11 cellular contexts compared by ENCODE assay signal in genomic region chr1:53292690-53293089, GRCh38. TPM values are rescaled to one million over a fixed set of nuclear protein-coding genes. Genes with fewer than 3 reads are reported as not detected.
A peak's percentile ranks its signal among the peaks of the same experiment; 100 is the strongest.
DNase-seq lines count a peak whose midpoint lies in the region; ATAC-seq, FAIRE-seq and TF ChIP-seq lines count a peak whose summit lies in the region.
"Had no signal": no experiment of that assay in that cellular context is flagged by ENCODE, and none has a peak within 500 bp of the region (broad histone marks: within the 10 kb centered on the region; RNA-seq: fewer than 3 reads in every experiment).

No MANE protein-coding gene starts in this region.

- H2AFZ ChIP-seq in KMS-11 (ENCODE audit: low read depth), result no peak overlapping the region

- H3K27ac ChIP-seq in KMS-11 (peak overlapping the region; percentile 5; the same call in 1 of the 2 replicates), kidney (ENCODE audit: low read depth in 2 of 2, low read length in 2 of 2) (no peak overlapping the region), left lung (no peak overlapping the region)

- peaks cover 47% of the 10 kb centered on the region for H3K4me1 ChIP-seq in KMS-11 (ENCODE audit: low read depth, poor library complexity, severe bottlenecking)
- H3K4me1 ChIP-seq in kidney (ENCODE audit: control insufficient read depth in 1 of 2, insufficient read depth in 1 of 2, low read depth in 1 of 2, low read length in 2 of 2), result no peaks in the 10 kb centered on the region
- peaks cover 0 to 11% of the 10 kb centered on the region in 2 donors for H3K4me1 ChIP-seq in left lung

- H3K9me3 ChIP-seq in kidney (ENCODE audit: control insufficient read depth in 1 of 2, low read length in 2 of 2) (no peaks in the 10 kb centered on the region), left lung (no peaks in the 10 kb centered on the region)

- H3K27me3 Mint-ChIP-seq in effector memory CD8-positive, alpha-beta T cell, result no peaks in the 10 kb centered on the region

- intact Hi-C loops in kidney (cut with DNase I), result no loop called here
- intact Hi-C loops in left lung (cut with DNase I), result no loop called here

- H3K4me2 ChIP-seq in KMS-11, result no peak overlapping the region; the same call in 1 of the 2 replicates

- no peak for DNase-seq in effector memory CD8-positive, alpha-beta T cell
- DNase-seq in kidney (no peak), left lung (no peak), NCI-H2196 (lab: John Stamatoyannopoulos, UW; ENCODE audit: unreplicated experiment) (no peak), nucleus accumbens (lab: John Stamatoyannopoulos, UW) (no peak)
- DNase-seq: activated effector memory CD4-positive, alpha-beta T cell treated with anti-CD3 and anti-CD28 coated beads, Interleukin-2, amount 50 U/mL, for 16 hours; NCI-H226 had no signal

- H3K4me3 Mint-ChIP-seq in effector memory CD8-positive, alpha-beta T cell, result peak overlapping the region; percentile 52 to 60

- no peaks in the 10 kb centered on the region for H3K36me3 Mint-ChIP-seq in effector memory CD8-positive, alpha-beta T cell (ENCODE audit: insufficient read depth)

- H3K79me2 ChIP-seq in KMS-11 (ENCODE audit: insufficient read depth, low read depth), result peaks cover 58% of the 10 kb centered on the region

- TF ChIP-seq CTCF in KMS-11 (conservative IDR thresholded peaks at IDR 0.05; ENCODE audit: low read depth, low read length), result no peak
- no peak for TF ChIP-seq CTCF in kidney (IDR thresholded peaks at IDR 0.05; ENCODE audit: borderline replicate concordance, extremely low read depth, insufficient read depth)
- TF ChIP-seq CTCF in left lung (IDR thresholded peaks at IDR 0.05), result no peak

- FAIRE-seq in kidney (lab: Jason Lieb, UNC), result no peak
- FAIRE-seq: HTR-8/SVneo had no signal

- no peaks in the 10 kb centered on the region for H3K27me3 ChIP-seq in KMS-11 (ENCODE audit: insufficient read depth, low read depth)
- H3K27me3 ChIP-seq in left lung, result no peaks in the 10 kb centered on the region

- H3K9me3 Mint-ChIP-seq in effector memory CD8-positive, alpha-beta T cell, result no peaks in the 10 kb centered on the region

- H4K20me1 ChIP-seq in KMS-11 (ENCODE audit: insufficient read depth), result peaks cover 9% of the 10 kb centered on the region; the same call in 1 of the 2 replicates

- peaks cover 12% of the 10 kb centered on the region; the same call in 1 of the 2 replicates for H3K36me3 ChIP-seq in KMS-11 (ENCODE audit: insufficient read depth)
- H3K36me3 ChIP-seq in kidney (ENCODE audit: control insufficient read depth in 1 of 2, insufficient read depth in 2 of 2, low read length in 2 of 2), result no peaks in the 10 kb centered on the region
- peaks cover 0 to 15% of the 10 kb centered on the region in 2 donors for H3K36me3 ChIP-seq in left lung

- H3K4me3 ChIP-seq in KMS-11 (IDR thresholded peaks at IDR 0.05; ENCODE audit: insufficient read depth, low read depth, low read length), result no peak overlapping the region
- H3K4me3 ChIP-seq in kidney (ENCODE audit: low read length in 2 of 2), result no peak overlapping the region
- H3K4me3 ChIP-seq in left lung, result no peak overlapping the region

- peak overlapping the region; percentile 60 to 72 for H3K27ac Mint-ChIP-seq in effector memory CD8-positive, alpha-beta T cell

- ATAC-seq in GM18502 (IDR thresholded peaks at IDR 0.05; ENCODE audit: poor library complexity, unreplicated experiment) (peak; percentile 59), GM21423 (IDR thresholded peaks at IDR 0.05; ENCODE audit: unreplicated experiment) (peak; percentile 41), left lung (no peak)
- no peak for ATAC-seq in effector memory CD8-positive, alpha-beta T cell (replicated peaks)

- H3K4me1 Mint-ChIP-seq in effector memory CD8-positive, alpha-beta T cell (ENCODE audit: low read depth in 2 of 2), result peaks cover 25 to 33% of the 10 kb centered on the region in 2 donors

- H3K9ac ChIP-seq in KMS-11, result no peak overlapping the region
- no peak overlapping the region for H3K9ac ChIP-seq in kidney (ENCODE audit: low read length in 2 of 2)

RNA-seq across cellular contexts. Expression of gene LRP8, which starts 35.2 kb away (rescaled TPM):
- total RNA-seq in kidney (6.9 TPM), left lung (10 to 100 TPM in 1 of 2 donors, 1 to 10 TPM in 1; 7.6 to 36.6 TPM)
- polyA plus RNA-seq in kidney (ENCODE audit: insufficient read depth, low read depth, low replicate concordance), result 1.4 TPM

RNA-seq across cellular contexts. Expression of gene MAGOH, which starts 54.4 kb away (rescaled TPM):
- 39.4 TPM for total RNA-seq in kidney
- 64.6 TPM for polyA plus RNA-seq in kidney (ENCODE audit: insufficient read depth, low read depth, low replicate concordance)
- total RNA-seq in left lung, result 10 to 100 TPM; 31.8 to 33.9 TPM

Comparison
In these comparisons a context has a peak if more than half of its experiments do, and no peak if none do; other contexts are left out.
1. ATAC-seq: peak in GM18502 (single experiment) and GM21423 (single experiment); none in effector memory CD8-positive, alpha-beta T cell (single experiment) and left lung (single experiment).